2 cellular contexts compared by ENCODE assay signal in the genomic region with DNA sequence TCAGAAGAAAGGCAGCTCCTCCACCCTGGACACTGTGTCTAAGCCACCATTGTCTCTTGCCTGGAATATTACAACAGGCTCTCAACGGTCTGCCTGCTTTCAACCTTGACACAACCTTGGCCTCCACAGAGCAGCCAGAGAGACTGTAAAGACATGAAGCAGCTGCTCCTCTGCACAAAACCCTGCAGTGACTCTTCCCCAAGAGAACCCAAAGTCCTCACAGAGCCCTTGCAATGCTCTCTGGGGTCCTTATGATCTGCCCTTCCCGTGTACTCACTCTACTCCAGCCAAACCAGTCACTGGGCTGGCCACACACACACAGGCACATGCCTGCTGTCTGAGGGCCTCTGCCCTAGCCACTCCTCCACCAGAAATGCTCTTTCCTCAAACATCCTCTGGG.
TF ChIP-seq lines count a peak whose summit lies in the region.

No MANE protein-coding gene starts in this region.

TF ChIP-seq in HCT116, 20 proteins besides CTCF, POLR2A, EP300 and RAD21 (continued from another document):
- TF ChIP-seq, protein P1, sequence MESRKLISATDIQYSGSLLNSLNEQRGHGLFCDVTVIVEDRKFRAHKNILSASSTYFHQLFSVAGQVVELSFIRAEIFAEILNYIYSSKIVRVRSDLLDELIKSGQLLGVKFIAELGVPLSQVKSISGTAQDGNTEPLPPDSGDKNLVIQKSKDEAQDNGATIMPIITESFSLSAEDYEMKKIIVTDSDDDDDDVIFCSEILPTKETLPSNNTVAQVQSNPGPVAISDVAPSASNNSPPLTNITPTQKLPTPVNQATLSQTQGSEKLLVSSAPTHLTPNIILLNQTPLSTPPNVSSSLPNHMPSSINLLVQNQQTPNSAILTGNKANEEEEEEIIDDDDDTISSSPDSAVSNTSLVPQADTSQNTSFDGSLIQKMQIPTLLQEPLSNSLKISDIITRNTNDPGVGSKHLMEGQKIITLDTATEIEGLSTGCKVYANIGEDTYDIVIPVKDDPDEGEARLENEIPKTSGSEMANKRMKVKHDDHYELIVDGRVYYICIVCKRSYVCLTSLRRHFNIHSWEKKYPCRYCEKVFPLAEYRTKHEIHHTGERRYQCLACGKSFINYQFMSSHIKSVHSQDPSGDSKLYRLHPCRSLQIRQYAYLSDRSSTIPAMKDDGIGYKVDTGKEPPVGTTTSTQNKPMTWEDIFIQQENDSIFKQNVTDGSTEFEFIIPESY (IDR thresholded peaks at IDR 0.05; ENCODE audit: extremely low read depth, insufficient replicate concordance, low read length) = no peak
- no peak for TF ChIP-seq CBX3 (IDR thresholded peaks at IDR 0.05; ENCODE audit: low read depth)
- TF ChIP-seq, protein P2, sequence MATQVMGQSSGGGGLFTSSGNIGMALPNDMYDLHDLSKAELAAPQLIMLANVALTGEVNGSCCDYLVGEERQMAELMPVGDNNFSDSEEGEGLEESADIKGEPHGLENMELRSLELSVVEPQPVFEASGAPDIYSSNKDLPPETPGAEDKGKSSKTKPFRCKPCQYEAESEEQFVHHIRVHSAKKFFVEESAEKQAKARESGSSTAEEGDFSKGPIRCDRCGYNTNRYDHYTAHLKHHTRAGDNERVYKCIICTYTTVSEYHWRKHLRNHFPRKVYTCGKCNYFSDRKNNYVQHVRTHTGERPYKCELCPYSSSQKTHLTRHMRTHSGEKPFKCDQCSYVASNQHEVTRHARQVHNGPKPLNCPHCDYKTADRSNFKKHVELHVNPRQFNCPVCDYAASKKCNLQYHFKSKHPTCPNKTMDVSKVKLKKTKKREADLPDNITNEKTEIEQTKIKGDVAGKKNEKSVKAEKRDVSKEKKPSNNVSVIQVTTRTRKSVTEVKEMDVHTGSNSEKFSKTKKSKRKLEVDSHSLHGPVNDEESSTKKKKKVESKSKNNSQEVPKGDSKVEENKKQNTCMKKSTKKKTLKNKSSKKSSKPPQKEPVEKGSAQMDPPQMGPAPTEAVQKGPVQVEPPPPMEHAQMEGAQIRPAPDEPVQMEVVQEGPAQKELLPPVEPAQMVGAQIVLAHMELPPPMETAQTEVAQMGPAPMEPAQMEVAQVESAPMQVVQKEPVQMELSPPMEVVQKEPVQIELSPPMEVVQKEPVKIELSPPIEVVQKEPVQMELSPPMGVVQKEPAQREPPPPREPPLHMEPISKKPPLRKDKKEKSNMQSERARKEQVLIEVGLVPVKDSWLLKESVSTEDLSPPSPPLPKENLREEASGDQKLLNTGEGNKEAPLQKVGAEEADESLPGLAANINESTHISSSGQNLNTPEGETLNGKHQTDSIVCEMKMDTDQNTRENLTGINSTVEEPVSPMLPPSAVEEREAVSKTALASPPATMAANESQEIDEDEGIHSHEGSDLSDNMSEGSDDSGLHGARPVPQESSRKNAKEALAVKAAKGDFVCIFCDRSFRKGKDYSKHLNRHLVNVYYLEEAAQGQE (IDR thresholded peaks at IDR 0.05; ENCODE audit: low read depth) = no peak
- TF ChIP-seq, protein P3, sequence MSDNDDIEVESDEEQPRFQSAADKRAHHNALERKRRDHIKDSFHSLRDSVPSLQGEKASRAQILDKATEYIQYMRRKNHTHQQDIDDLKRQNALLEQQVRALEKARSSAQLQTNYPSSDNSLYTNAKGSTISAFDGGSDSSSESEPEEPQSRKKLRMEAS (IDR thresholded peaks at IDR 0.05) = no peak
- no peak for TF ChIP-seq YY1 (IDR thresholded peaks at IDR 0.05; ENCODE audit: extremely low read depth, insufficient replicate concordance, low read depth, low read length)
- no peak for TF ChIP-seq EZH2phosphoT487 (IDR thresholded peaks at IDR 0.05; ENCODE audit: borderline replicate concordance)
- TF ChIP-seq ZFX (IDR thresholded peaks at IDR 0.05) = no peak

TF ChIP-seq in K562, 482 proteins besides CTCF, POLR2A, EP300 and RAD21 (continued from another document):
- TF ChIP-seq, protein P4, sequence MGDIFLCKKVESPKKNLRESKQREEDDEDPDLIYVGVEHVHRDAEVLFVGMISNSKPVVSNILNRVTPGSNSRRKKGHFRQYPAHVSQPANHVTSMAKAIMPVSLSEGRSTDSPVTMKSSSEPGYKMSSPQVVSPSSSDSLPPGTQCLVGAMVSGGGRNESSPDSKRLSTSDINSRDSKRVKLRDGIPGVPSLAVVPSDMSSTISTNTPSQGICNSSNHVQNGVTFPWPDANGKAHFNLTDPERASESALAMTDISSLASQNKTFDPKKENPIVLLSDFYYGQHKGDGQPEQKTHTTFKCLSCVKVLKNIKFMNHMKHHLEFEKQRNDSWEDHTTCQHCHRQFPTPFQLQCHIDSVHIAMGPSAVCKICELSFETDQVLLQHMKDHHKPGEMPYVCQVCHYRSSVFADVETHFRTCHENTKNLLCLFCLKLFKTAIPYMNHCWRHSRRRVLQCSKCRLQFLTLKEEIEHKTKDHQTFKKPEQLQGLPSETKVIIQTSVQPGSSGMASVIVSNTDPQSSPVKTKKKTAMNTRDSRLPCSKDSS (IDR thresholded peaks at IDR 0.05; ENCODE audit: low read depth, partially characterized antibody) = no peak
TF ChIP-seq in K562: peak in this region for 0.
